ENCODE assay signal across 8 cellular contexts in genomic region chr1:173202430-173203145, GRCh38. TPM values are rescaled to one million over a fixed set of nuclear protein-coding genes. Genes with fewer than 3 reads are reported as not detected.
A peak's percentile ranks its signal among the peaks of the same experiment; 100 is the strongest.
DNase-seq lines count a peak whose midpoint lies in the region; FAIRE-seq and TF ChIP-seq lines count a peak whose summit lies in the region.

No MANE protein-coding gene starts in this region.

- no peak for TF ChIP-seq POLR2A in transverse colon (IDR thresholded peaks at IDR 0.05)

- peak; percentile 66 for TF ChIP-seq CTCF in brain microvascular endothelial cell (IDR thresholded peaks at IDR 0.05; ENCODE audit: low read depth, low read length, missing control alignments)
- peak; percentile 54 to 75 (median 63) for TF ChIP-seq CTCF in transverse colon (IDR thresholded peaks at IDR 0.05)

- H3K36me3 ChIP-seq in brain microvascular endothelial cell (replicated peaks): no peaks in the 10 kb centered on the region
- no peaks in the 10 kb centered on the region for H3K36me3 ChIP-seq in transverse colon

- H3K4me3 ChIP-seq in brain microvascular endothelial cell (ENCODE audit: low read depth, low read length) (no peak overlapping the region), transverse colon (no peak overlapping the region)

- 46 to 60% methylated on average over 4 to 5 of the region's 5 CpGs for WGBS in transverse colon (ENCODE audit: low coverage in 1 of 2), 2 donors

- in situ Hi-C loops in brain microvascular endothelial cell (cut with HindIII; ENCODE audit: low pct_ligation_motif_present, low sequenced_read_pairs): loop anchor here (25.0 kb wide), 1 partner anchor 440 kb away; no protein-coding TSS in a partner anchor
- in situ Hi-C loops in transverse colon (cut with MboI; ENCODE audit: low pct_ligation_motif_present in 1 of 4, low pct_unique_long_range_greater_than_20kb in 1 of 4, low sequenced_read_pairs in 3 of 4): loop anchor here in 3 of 4 donors (5.0 to 10.0 kb wide), 5 partner anchors 375 to 458 kb away; no protein-coding TSS in a partner anchor

- no peaks in the 10 kb centered on the region for H3K9me3 ChIP-seq in transverse colon

- peak overlapping the region; percentile 89 for H3K27ac ChIP-seq in brain microvascular endothelial cell
- H3K27ac ChIP-seq in transverse colon: no peak overlapping the region

- TF ChIP-seq EP300 in transverse colon (IDR thresholded peaks at IDR 0.05; ENCODE audit: low read depth): no peak

- DNase-seq in GM04503 (ENCODE audit: low read depth): peak; percentile 73
- DNase-seq in NCI-H460 (ENCODE audit: extremely low read depth, low read depth): peak; percentile 80
- DNase-seq in brain microvascular endothelial cell: peak; percentile 93
- DNase-seq in kidney tubule cell (ENCODE audit: low spot score): peak; percentile 69
- peak; percentile 16 for DNase-seq in transverse colon
- no peak for DNase-seq in C1 segment of cervical spinal cord (lab: John Stamatoyannopoulos, UW)
- no peak for DNase-seq in NCI-H345 treated with DMSO at 0.1 percent for 48 hours (lab: John Stamatoyannopoulos, UW; ENCODE audit: unreplicated experiment)

- no peaks in the 10 kb centered on the region for H3K27me3 ChIP-seq in brain microvascular endothelial cell (replicated peaks)
- no peaks in the 10 kb centered on the region for H3K27me3 ChIP-seq in transverse colon

- H3K4me1 ChIP-seq in transverse colon: peaks cover 0 to 27% (median 7%) of the 10 kb centered on the region in 4 donors

- peak; percentile 79 for FAIRE-seq in A204.1 (lab: Jason Lieb, UNC)

- intact Hi-C loops in transverse colon (cut with DNase I; ENCODE audit: low total_unique reads): loop anchor here (10.0 kb wide), 2 partner anchors 378 to 458 kb away; no protein-coding TSS in a partner anchor

RNA-seq across cellular contexts. Expression of gene TNFSF4, which starts 4.5 kb away (rescaled TPM):
- total RNA-seq in NCI-H460 (2014; rRNA removed; shearing (Covaris generic)): 2.6 and 3.1 TPM in 2 replicates
- polyA plus RNA-seq in NCI-H460 (2014; cell fraction: nucleus; rRNA removed): 0.73 and 2.0 TPM in 2 replicates
- 1 to 10 TPM in 3 of 4 donors, not detected in 1; 1.4 to 1.6 (median 1.5) TPM for total RNA-seq in transverse colon

Comparison
In these comparisons a context has a peak if more than half of its experiments do, and no peak if none do; other contexts are left out.
1. DNase-seq: peak in GM04503 (single experiment), NCI-H460 (single experiment), brain microvascular endothelial cell (single experiment), kidney tubule cell (single experiment) and transverse colon (single experiment); none in C1 segment of cervical spinal cord (0 of 14) and NCI-H345 treated with DMSO at 0.1 percent for 48 hours (single experiment).